In genomic region chr20:23205656-23206055, GRCh38 we compare ENCODE assay signal across 9 cellular contexts.
DNase-seq lines count a peak whose midpoint lies in the region; ATAC-seq, FAIRE-seq and TF ChIP-seq lines count a peak whose summit lies in the region.
"Had no signal": no experiment of that assay in that cellular context is flagged by ENCODE, and none has a peak within 500 bp of the region (broad histone marks: within the 10 kb centered on the region; RNA-seq: fewer than 3 reads in every experiment).

No MANE protein-coding gene starts in this region.

- no peaks in the 10 kb centered on the region for H3K9me3 ChIP-seq in upper lobe of right lung

- H3K27me3 ChIP-seq in upper lobe of right lung, result no peaks in the 10 kb centered on the region

- POLR2A ChIA-PET in GM10248 (lab: Yijun Ruan, JAX), result no interaction called here

- no peaks in the 10 kb centered on the region for H3K36me3 ChIP-seq in upper lobe of right lung

- peaks cover 11% of the 10 kb centered on the region for H3K4me1 ChIP-seq in upper lobe of right lung

- CTCF ChIA-PET in GM10248 (lab: Yijun Ruan, JAX), result interaction anchor here (1.2 to 1.8 kb wide), 5 partner anchors 23 to 515 kb away, joined by 3 to 8 read pairs (median 4); partner anchors contain the start of gene CD93

- ATAC-seq in upper lobe of right lung, result peak; percentile 46
- ATAC-seq in HG02938 (IDR thresholded peaks at IDR 0.05; ENCODE audit: unreplicated experiment), result no peak

- DNase-seq in RCC 7860 (ENCODE audit: low spot score) (peak; percentile 67), fibroblast of peridontal ligament (ENCODE audit: extremely low read depth) (peak; percentile 21), midbrain (lab: John Stamatoyannopoulos, UW) (peak; percentile 77), upper lobe of right lung (no peak), GM10248 (ENCODE audit: extremely low spot score) (no peak), NCI-H226 (no peak)
- no peak for DNase-seq in stimulated activated CD4-positive, alpha-beta T cell treated with anti-CD3 and anti-CD28 coated beads, Interleukin-4, amount 100 ng/mL, for 4 hours
- DNase-seq: activated CD8-positive, alpha-beta memory T cell treated with anti-CD3 and anti-CD28 coated beads for 24 hours had no signal

- H3K4me3 ChIP-seq in upper lobe of right lung, result no peak overlapping the region

- intact Hi-C loops in upper lobe of right lung (cut with DNase I), result no loop called here

- H3K27ac ChIP-seq in upper lobe of right lung, result peak overlapping the region; percentile 25

- TF ChIP-seq CTCF in upper lobe of right lung (IDR thresholded peaks at IDR 0.05) (no peak), GM10248 (IDR thresholded peaks at IDR 0.05; ENCODE audit: control extremely low read depth, extremely low read depth, low read depth, missing control alignments) (no peak)

- FAIRE-seq in RCC 7860 (lab: Jason Lieb, UNC), result peak; percentile 80

Comparison
In these comparisons a context has a peak if more than half of its experiments do, and no peak if none do; other contexts are left out.
1. DNase-seq: peak in RCC 7860 (single experiment), fibroblast of peridontal ligament (single experiment) and midbrain (single experiment); none in upper lobe of right lung (single experiment), stimulated activated CD4-positive, alpha-beta T cell treated with anti-CD3 and anti-CD28 coated beads, Interleukin-4, amount 100 ng/mL, for 4 hours (0 of 2), GM10248 (single experiment) and NCI-H226 (single experiment).